ENCODE assay signal across 14 cellular contexts in the genomic region with DNA sequence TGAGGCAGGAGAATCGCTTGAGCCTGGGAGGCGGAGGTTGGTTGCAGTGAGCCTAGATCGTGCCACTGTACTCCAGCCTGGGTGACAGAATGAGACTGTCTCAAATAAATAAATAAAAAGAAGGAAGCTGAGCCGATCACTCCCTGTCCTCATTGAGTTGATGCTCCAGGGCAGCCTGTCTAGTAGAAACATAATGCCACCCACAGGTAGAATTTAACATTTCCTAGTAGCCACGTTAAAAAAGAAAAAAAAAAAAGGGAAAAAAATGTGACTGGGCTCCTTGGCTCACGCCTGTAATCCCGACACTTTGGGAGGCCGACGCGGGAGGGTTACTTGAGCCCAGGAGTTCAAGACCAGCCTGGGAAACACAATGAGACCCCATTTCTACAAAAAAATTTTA.
DNase-seq lines count a peak whose midpoint lies in the region; ATAC-seq, FAIRE-seq and TF ChIP-seq lines count a peak whose summit lies in the region.
"Had no signal": no experiment of that assay in that cellular context is flagged by ENCODE, and none has a peak within 500 bp of the region (broad histone marks: within the 10 kb centered on the region; RNA-seq: fewer than 3 reads in every experiment).

No MANE protein-coding gene starts in this region.

- ATAC-seq in K562 (no peak), GM18505 (IDR thresholded peaks at IDR 0.05; ENCODE audit: unreplicated experiment) (no peak), HG02759 (IDR thresholded peaks at IDR 0.05; ENCODE audit: unreplicated experiment) (no peak)
- ATAC-seq: WTC11 had no signal

- H4K20me1 ChIP-seq in BLaER1: no peaks in the 10 kb centered on the region
- no peaks in the 10 kb centered on the region for H4K20me1 ChIP-seq in K562 (replicated peaks; ENCODE audit: control insufficient read depth, insufficient read depth, low read length)

- peak; percentile 21 to 36 for DNase-seq in Kasumi-1 (lab: John Stamatoyannopoulos, UW)
- no peak for DNase-seq in K562 (ENCODE audit: extremely low read depth in 1 of 4, low spot score in 3 of 4)
- DNase-seq in lung microvascular endothelial cell (ENCODE audit: low read depth in 2 of 2): peak; percentile 57 to 58
- DNase-seq in kidney: no peak
- DNase-seq in DMS153 treated with DMSO at 0.1 percent for 48 hours (lab: John Stamatoyannopoulos, UW; ENCODE audit: unreplicated experiment): no peak
- DNase-seq: activated CD8-positive, alpha-beta memory T cell treated with anti-CD3 and anti-CD28 coated beads, Interleukin-2, amount 50 U/mL, for 4 hours; NCI-H1436 had no signal

- FAIRE-seq in K562 (lab: Jason Lieb, UNC): no peak
- FAIRE-seq in kidney (lab: Jason Lieb, UNC): no peak
- FAIRE-seq: GM19239 had no signal

- TF ChIP-seq RAD21 in K562 (CRISPR knock-in tag; conservative IDR thresholded peaks at IDR 0.05 in 1 of 2, IDR thresholded peaks at IDR 0.05 in 1 of 2): no peak

- TF ChIP-seq CTCF in K562 (IDR thresholded peaks at IDR 0.05 in 2 of 3, conservative IDR thresholded peaks at IDR 0.05 in 1 of 3; ENCODE audit: insufficient read depth in 2 of 3, low read depth in 1 of 3, low read length in 3 of 3) (0 out of 6 replicates have a peak, but pooled peaks of 1 of the 3 experiments have one; percentile 9), kidney (IDR thresholded peaks at IDR 0.05; ENCODE audit: borderline replicate concordance, extremely low read depth, insufficient read depth) (no peak)

- H3K27ac ChIP-seq in BLaER1 (no peak overlapping the region), K562 (ENCODE audit: extremely low read depth, low read depth, low read length) (no peak overlapping the region), kidney (ENCODE audit: low read depth in 2 of 2, low read length in 2 of 2) (no peak overlapping the region)
- H3K27ac ChIP-seq: ovary, SK-N-MC had no signal

- in situ Hi-C loops in K562 (cut with MboI): no loop called here

- no peak for TF ChIP-seq EP300 in K562 (IDR thresholded peaks at IDR 0.05; ENCODE audit: low read length)

- H3K27me3 ChIP-seq in BLaER1: no peaks in the 10 kb centered on the region
- H3K27me3 ChIP-seq in K562 (ENCODE audit: control insufficient read depth in 2 of 2, insufficient read depth in 2 of 2, low read length in 2 of 2): peaks cover 3 to 12% of the 10 kb centered on the region in 2 experiments; a peak in 2 of 5 replicates
- H3K27me3 ChIP-seq: ovary had no signal

- TF ChIP-seq POLR2A in K562 (conservative IDR thresholded peaks at IDR 0.05) (no peak), GM18505 (IDR thresholded peaks at IDR 0.05; ENCODE audit: borderline replicate concordance, extremely low read depth, insufficient read depth, insufficient read length) (no peak)

- no TSS peak for BruUV-seq in K562 (replicated peaks; lab: Mats Ljungman, UMichigan)

- H3K4me2 ChIP-seq in BLaER1 (peak overlapping the region; percentile 59), K562 (ENCODE audit: insufficient read depth, low read length) (no peak overlapping the region)

- no peaks in the 10 kb centered on the region for H3K36me3 ChIP-seq in BLaER1
- H3K36me3 ChIP-seq in K562 (ENCODE audit: control insufficient read depth, insufficient read depth, low read length): no peaks in the 10 kb centered on the region
- no peaks in the 10 kb centered on the region for H3K36me3 ChIP-seq in kidney (ENCODE audit: control insufficient read depth in 1 of 2, insufficient read depth in 2 of 2, low read length in 2 of 2)
- H3K36me3 ChIP-seq: ovary had no signal

- H3K4me1 ChIP-seq in BLaER1 (peaks cover 64% of the 10 kb centered on the region), K562 (replicated peaks in 1 of 2; ENCODE audit: control insufficient read depth in 2 of 2, insufficient read depth in 2 of 2, low read length in 2 of 2) (peaks cover 0 to 4% of the 10 kb centered on the region in 2 experiments; a peak in 2 of 5 replicates), kidney (ENCODE audit: control insufficient read depth in 1 of 2, insufficient read depth in 1 of 2, low read depth in 1 of 2, low read length in 2 of 2) (peaks cover 11 to 19% of the 10 kb centered on the region in 2 donors)

- POLR2A ChIA-PET in K562 (lab: Yijun Ruan, JAX): no interaction called here

- WGBS in K562 (ENCODE audit: insufficient coverage, low coverage, missing lambda C conversion rate): 50% methylated on average over 5 of the region's 10 CpGs

- H3K79me2 ChIP-seq in K562 (ENCODE audit: control insufficient read depth, insufficient read depth, low read length): no peaks in the 10 kb centered on the region

- H3K4me3 ChIP-seq in BLaER1: no peak overlapping the region
- no peak overlapping the region for H3K4me3 ChIP-seq in K562
- H3K4me3 ChIP-seq in kidney (ENCODE audit: low read length in 2 of 2): no peak overlapping the region
- H3K4me3 ChIP-seq: ovary, SK-N-MC had no signal

- H3K9me3 ChIP-seq in BLaER1 (peaks cover 16% of the 10 kb centered on the region), K562 (replicated peaks; ENCODE audit: control insufficient read depth, insufficient read depth, low read depth, low read length) (no peaks in the 10 kb centered on the region), kidney (ENCODE audit: control insufficient read depth in 1 of 2, low read length in 2 of 2) (no peaks in the 10 kb centered on the region)
- H3K9me3 ChIP-seq: ovary had no signal

- no peak overlapping the region for H3K9ac ChIP-seq in BLaER1
- no peak overlapping the region for H3K9ac ChIP-seq in K562 (ENCODE audit: insufficient read depth in 1 of 2, low read depth in 2 of 2, low read length in 2 of 2)
- H3K9ac ChIP-seq in kidney (ENCODE audit: low read length in 2 of 2): no peak overlapping the region

- H2AFZ ChIP-seq in K562 (ENCODE audit: low read depth, low read length): no peak overlapping the region

- CTCF ChIA-PET in K562 (lab: Yijun Ruan, JAX; ENCODE audit: low intra/inter-chr PET ratio): interaction anchor here (0.6 kb wide), 1 partner anchor 46 kb away, joined by 3 read pairs; no protein-coding TSS in a partner anchor

- H3K9me1 ChIP-seq in K562 (ENCODE audit: control insufficient read depth, insufficient read depth, low read length): no peaks in the 10 kb centered on the region

- intact Hi-C loops in K562 (cut with micrococcal nuclease): no loop called here
- intact Hi-C loops in kidney (cut with DNase I): no loop called here

TF ChIP-seq in K562, 482 proteins besides CTCF, POLR2A, EP300 and RAD21:
- 0 out of 2 replicates have a peak, but pooled peaks have one; percentile 40 for TF ChIP-seq ADNP (tag; IDR thresholded peaks at IDR 0.05)
- TF ChIP-seq ZNF778 (CRISPR knock-in tag; IDR thresholded peaks at IDR 0.05): no peak
- TF ChIP-seq ZNF316 (IDR thresholded peaks at IDR 0.05): 0 out of 2 replicates have a peak, but pooled peaks have one; percentile 18
- TF ChIP-seq, protein P1, sequence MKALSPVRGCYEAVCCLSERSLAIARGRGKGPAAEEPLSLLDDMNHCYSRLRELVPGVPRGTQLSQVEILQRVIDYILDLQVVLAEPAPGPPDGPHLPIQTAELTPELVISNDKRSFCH (CRISPR knock-in tag; IDR thresholded peaks at IDR 0.05): no peak
- TF ChIP-seq, protein P1 (tag; IDR thresholded peaks at IDR 0.05): no peak
- TF ChIP-seq ZNF3 (CRISPR knock-in tag; IDR thresholded peaks at IDR 0.05): no peak
- no peak for TF ChIP-seq PTTG1 (tag; IDR thresholded peaks at IDR 0.05; ENCODE audit: low read depth)
- TF ChIP-seq CHAMP1 (IDR thresholded peaks at IDR 0.05): no peak
- TF ChIP-seq BRF1 (IDR thresholded peaks at IDR 0.05; ENCODE audit: borderline replicate concordance, extremely low read depth, insufficient read length): no peak

Comparison
In these comparisons a context has a peak if more than half of its experiments do, and no peak if none do; other contexts are left out.
1. DNase-seq: peak in Kasumi-1 (2 of 2) and lung microvascular endothelial cell (2 of 2); none in K562 (0 of 4), kidney (single experiment) and DMS153 treated with DMSO at 0.1 percent for 48 hours (single experiment).